Comparison of ENCODE assay signal across 20 cellular contexts in the genomic region with DNA sequence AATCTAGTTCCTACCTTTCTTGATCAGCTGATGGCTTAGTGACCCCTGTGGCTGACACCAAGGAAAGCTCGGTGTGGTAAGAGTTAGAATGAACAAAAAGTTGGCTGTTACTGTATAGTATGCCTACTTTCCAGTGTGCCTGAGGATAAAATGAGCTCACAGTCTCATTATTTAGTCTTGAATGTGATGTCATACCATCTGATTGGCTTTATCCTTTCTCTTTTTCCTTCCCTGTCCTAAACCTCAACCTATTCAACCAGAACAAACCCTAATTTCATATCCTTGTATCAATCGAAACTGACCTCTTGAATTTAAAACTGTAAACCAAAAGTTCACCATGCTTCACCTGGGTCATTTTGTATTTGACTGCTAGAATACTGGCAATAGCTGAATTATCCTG.
A peak's percentile ranks its signal among the peaks of the same experiment; 100 is the strongest.
DNase-seq lines count a peak whose midpoint lies in the region; ATAC-seq, FAIRE-seq and TF ChIP-seq lines count a peak whose summit lies in the region.
"Had no signal": no experiment of that assay in that cellular context is flagged by ENCODE, and none has a peak within 500 bp of the region (broad histone marks: within the 10 kb centered on the region; RNA-seq: fewer than 3 reads in every experiment).

No MANE protein-coding gene starts in this region.

- TF ChIP-seq RAD21 in SK-N-SH (IDR thresholded peaks at IDR 0.05; ENCODE audit: low read length) = no peak

- no peak for TF ChIP-seq CTCF in hepatocyte (IDR thresholded peaks at IDR 0.05; ENCODE audit: poor library complexity)
- TF ChIP-seq CTCF in nephron (IDR thresholded peaks at IDR 0.05; ENCODE audit: unreplicated experiment in 3 of 3) = no peak
- TF ChIP-seq CTCF in SK-N-SH (IDR thresholded peaks at IDR 0.05) = no peak
- no peak for TF ChIP-seq CTCF in adrenal gland (IDR thresholded peaks at IDR 0.05)

- H3K4me1 Mint-ChIP-seq in nephron = peaks cover 4% of the 10 kb centered on the region

- peak overlapping the region; percentile 85 to 99 (median 94) for H3K27ac Mint-ChIP-seq in nephron
- H3K27ac Mint-ChIP-seq: CD4-positive, alpha-beta T cell had no signal

- WGBS in hepatocyte (ENCODE audit: low lambda C conversion rate, missing lambda C conversion rate) = 89% methylated on average over 2 of the region's 2 CpGs
- WGBS in SK-N-SH (ENCODE audit: low lambda C conversion rate) = 19% methylated on average over 2 of the region's 2 CpGs
- WGBS in adrenal gland, 4 donors = 64 to 86% (median 75%) methylated on average over 2 of the region's 2 CpGs

- H3F3A ChIP-seq in SK-N-SH (replicated peaks; ENCODE audit: insufficient read depth) = peaks cover 4% of the 10 kb centered on the region

- CTCF ChIA-PET in SK-N-SH (lab: Yijun Ruan, JAX) = interaction anchor here (0.6 kb wide), 1 partner anchor 57 kb away, joined by 3 read pairs; no protein-coding TSS in a partner anchor

- peak; percentile 15 for DNase-seq in RCC 7860 (ENCODE audit: low spot score)
- DNase-seq in hepatocyte (ENCODE audit: low spot score) = no peak
- DNase-seq in left colon = no peak
- DNase-seq in SK-N-SH = no peak
- no peak for DNase-seq in adrenal gland
- DNase-seq: AML-193; Caco-2; CD4-positive, alpha-beta T cell; GM23248 had no signal

- H3K27ac ChIP-seq in hepatocyte (peak overlapping the region; percentile 13), SK-N-SH (ENCODE audit: low read depth in 2 of 2, low read length in 1 of 2) (no peak overlapping the region), adrenal gland (no peak overlapping the region)
- H3K27ac ChIP-seq: 22Rv1, A549, C4-2B, GM23248 had no signal

- H3K4me3 ChIP-seq in hepatocyte (no peak overlapping the region), SK-N-SH (ENCODE audit: low read depth in 2 of 2, low read length in 1 of 2) (no peak overlapping the region), adrenal gland (no peak overlapping the region)
- H3K4me3 ChIP-seq: A549, GM23248, HAP-1 had no signal

- FAIRE-seq in RCC 7860 (lab: Jason Lieb, UNC) = no peak
- FAIRE-seq: A549, D721Med, G401.6, GM12891, HepG2 had no signal

- no peaks in the 10 kb centered on the region for H3K4me1 ChIP-seq in hepatocyte (ENCODE audit: insufficient read depth)
- H3K4me1 ChIP-seq in SK-N-SH (ENCODE audit: control insufficient read depth in 1 of 2, insufficient read depth in 2 of 2, low read depth in 1 of 2, low read length in 1 of 2) = no peaks in the 10 kb centered on the region
- no peaks in the 10 kb centered on the region for H3K4me1 ChIP-seq in adrenal gland (replicated peaks in 1 of 2)
- H3K4me1 ChIP-seq: A549, Caco-2, HAP-1 had no signal

- H3K4me3 Mint-ChIP-seq in nephron = no peak overlapping the region
- H3K4me3 Mint-ChIP-seq: CD4-positive, alpha-beta T cell had no signal

- no peaks in the 10 kb centered on the region for H3K36me3 Mint-ChIP-seq in nephron (ENCODE audit: low read depth)

- H3K9ac ChIP-seq in SK-N-SH = no peak overlapping the region
- H3K9ac ChIP-seq: GM23248 had no signal

- POLR2A ChIA-PET in SK-N-SH (lab: Yijun Ruan, JAX) = no interaction called here

- no peaks in the 10 kb centered on the region for H3K9me2 ChIP-seq in hepatocyte (replicated peaks; ENCODE audit: insufficient read depth)
- H3K9me2 ChIP-seq in SK-N-SH = no peaks in the 10 kb centered on the region

- H3K36me3 ChIP-seq in hepatocyte (replicated peaks; ENCODE audit: insufficient read depth, low read depth) (no peaks in the 10 kb centered on the region), SK-N-SH (replicated peaks in 1 of 2; ENCODE audit: control insufficient read depth in 1 of 2, insufficient read depth in 2 of 2, low read length in 1 of 2) (no peaks in the 10 kb centered on the region), adrenal gland (replicated peaks in 1 of 2) (no peaks in the 10 kb centered on the region)
- H3K36me3 ChIP-seq: HAP-1 had no signal

- no peak for TF ChIP-seq EP300 in SK-N-SH (IDR thresholded peaks at IDR 0.05; ENCODE audit: borderline replicate concordance in 1 of 2, low read depth in 1 of 2, low read length in 1 of 2)

- intact Hi-C loops in left colon (cut with DNase I, micrococcal nuclease) = no loop called here
- intact Hi-C loops in adrenal gland (cut with DNase I) = no loop called here

- no peaks in the 10 kb centered on the region for H3K27me3 Mint-ChIP-seq in nephron (ENCODE audit: low read depth)
- H3K27me3 Mint-ChIP-seq: CD4-positive, alpha-beta T cell had no signal

- H3K79me2 ChIP-seq in hepatocyte (no peaks in the 10 kb centered on the region), SK-N-SH (ENCODE audit: insufficient read depth) (no peaks in the 10 kb centered on the region)

- H3K9me3 Mint-ChIP-seq in nephron = no peaks in the 10 kb centered on the region
- H3K9me3 Mint-ChIP-seq: CD4-positive, alpha-beta T cell had no signal

- H3K9me3 ChIP-seq in hepatocyte (ENCODE audit: low read depth) = no peaks in the 10 kb centered on the region
- H3K9me3 ChIP-seq in SK-N-SH = no peaks in the 10 kb centered on the region
- no peaks in the 10 kb centered on the region for H3K9me3 ChIP-seq in adrenal gland (replicated peaks in 1 of 3)
- H3K9me3 ChIP-seq: A549, Caco-2, HAP-1 had no signal

- ATAC-seq in left colon (peak; percentile 40), HG02588 (IDR thresholded peaks at IDR 0.05; ENCODE audit: unreplicated experiment) (no peak), GM19035 (IDR thresholded peaks at IDR 0.05; ENCODE audit: unreplicated experiment) (no peak)
- ATAC-seq: A549, HepG2 had no signal

- H4K20me1 ChIP-seq in hepatocyte (ENCODE audit: insufficient read depth, poor library complexity, severe bottlenecking) (no peaks in the 10 kb centered on the region), SK-N-SH (ENCODE audit: insufficient read depth) (no peaks in the 10 kb centered on the region)

- no peak for TF ChIP-seq POLR2A in adrenal gland (IDR thresholded peaks at IDR 0.05)

- H3K4me2 ChIP-seq in hepatocyte (no peak overlapping the region), SK-N-SH (no peak overlapping the region)
- H3K4me2 ChIP-seq: A549 had no signal

- H3K27me3 ChIP-seq in hepatocyte (no peaks in the 10 kb centered on the region), SK-N-SH (ENCODE audit: insufficient read depth) (no peaks in the 10 kb centered on the region), adrenal gland (no peaks in the 10 kb centered on the region)

- no peak overlapping the region for H2AFZ ChIP-seq in hepatocyte
- no peak overlapping the region for H2AFZ ChIP-seq in SK-N-SH (ENCODE audit: low read depth)
- H2AFZ ChIP-seq: GM23248 had no signal

TF ChIP-seq in SK-N-SH, 30 proteins besides CTCF, POLR2A, EP300 and RAD21:
- TF ChIP-seq CHD2 (IDR thresholded peaks at IDR 0.05; ENCODE audit: low read length, partially characterized antibody) (no peak), ELF1 (IDR thresholded peaks at IDR 0.05) (no peak), NFIC (IDR thresholded peaks at IDR 0.05; ENCODE audit: borderline replicate concordance) (no peak), SIN3A (IDR thresholded peaks at IDR 0.05; ENCODE audit: borderline replicate concordance, low read depth, low read length) (no peak), MEF2A (IDR thresholded peaks at IDR 0.05; ENCODE audit: borderline replicate concordance, low read depth) (no peak), FOXM1 (IDR thresholded peaks at IDR 0.05; ENCODE audit: low read depth) (no peak), RCOR1 (IDR thresholded peaks at IDR 0.05; ENCODE audit: low read length) (no peak)
- TF ChIP-seq, protein P1, sequence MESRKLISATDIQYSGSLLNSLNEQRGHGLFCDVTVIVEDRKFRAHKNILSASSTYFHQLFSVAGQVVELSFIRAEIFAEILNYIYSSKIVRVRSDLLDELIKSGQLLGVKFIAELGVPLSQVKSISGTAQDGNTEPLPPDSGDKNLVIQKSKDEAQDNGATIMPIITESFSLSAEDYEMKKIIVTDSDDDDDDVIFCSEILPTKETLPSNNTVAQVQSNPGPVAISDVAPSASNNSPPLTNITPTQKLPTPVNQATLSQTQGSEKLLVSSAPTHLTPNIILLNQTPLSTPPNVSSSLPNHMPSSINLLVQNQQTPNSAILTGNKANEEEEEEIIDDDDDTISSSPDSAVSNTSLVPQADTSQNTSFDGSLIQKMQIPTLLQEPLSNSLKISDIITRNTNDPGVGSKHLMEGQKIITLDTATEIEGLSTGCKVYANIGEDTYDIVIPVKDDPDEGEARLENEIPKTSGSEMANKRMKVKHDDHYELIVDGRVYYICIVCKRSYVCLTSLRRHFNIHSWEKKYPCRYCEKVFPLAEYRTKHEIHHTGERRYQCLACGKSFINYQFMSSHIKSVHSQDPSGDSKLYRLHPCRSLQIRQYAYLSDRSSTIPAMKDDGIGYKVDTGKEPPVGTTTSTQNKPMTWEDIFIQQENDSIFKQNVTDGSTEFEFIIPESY (IDR thresholded peaks at IDR 0.05; ENCODE audit: borderline replicate concordance, low read depth) = no peak
- TF ChIP-seq, protein P2, sequence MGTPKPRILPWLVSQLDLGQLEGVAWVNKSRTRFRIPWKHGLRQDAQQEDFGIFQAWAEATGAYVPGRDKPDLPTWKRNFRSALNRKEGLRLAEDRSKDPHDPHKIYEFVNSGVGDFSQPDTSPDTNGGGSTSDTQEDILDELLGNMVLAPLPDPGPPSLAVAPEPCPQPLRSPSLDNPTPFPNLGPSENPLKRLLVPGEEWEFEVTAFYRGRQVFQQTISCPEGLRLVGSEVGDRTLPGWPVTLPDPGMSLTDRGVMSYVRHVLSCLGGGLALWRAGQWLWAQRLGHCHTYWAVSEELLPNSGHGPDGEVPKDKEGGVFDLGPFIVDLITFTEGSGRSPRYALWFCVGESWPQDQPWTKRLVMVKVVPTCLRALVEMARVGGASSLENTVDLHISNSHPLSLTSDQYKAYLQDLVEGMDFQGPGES (IDR thresholded peaks at IDR 0.05; ENCODE audit: low read depth, low read length) = no peak
TF ChIP-seq in SK-N-SH: peak in this region for 0.
